In the genomic region with DNA sequence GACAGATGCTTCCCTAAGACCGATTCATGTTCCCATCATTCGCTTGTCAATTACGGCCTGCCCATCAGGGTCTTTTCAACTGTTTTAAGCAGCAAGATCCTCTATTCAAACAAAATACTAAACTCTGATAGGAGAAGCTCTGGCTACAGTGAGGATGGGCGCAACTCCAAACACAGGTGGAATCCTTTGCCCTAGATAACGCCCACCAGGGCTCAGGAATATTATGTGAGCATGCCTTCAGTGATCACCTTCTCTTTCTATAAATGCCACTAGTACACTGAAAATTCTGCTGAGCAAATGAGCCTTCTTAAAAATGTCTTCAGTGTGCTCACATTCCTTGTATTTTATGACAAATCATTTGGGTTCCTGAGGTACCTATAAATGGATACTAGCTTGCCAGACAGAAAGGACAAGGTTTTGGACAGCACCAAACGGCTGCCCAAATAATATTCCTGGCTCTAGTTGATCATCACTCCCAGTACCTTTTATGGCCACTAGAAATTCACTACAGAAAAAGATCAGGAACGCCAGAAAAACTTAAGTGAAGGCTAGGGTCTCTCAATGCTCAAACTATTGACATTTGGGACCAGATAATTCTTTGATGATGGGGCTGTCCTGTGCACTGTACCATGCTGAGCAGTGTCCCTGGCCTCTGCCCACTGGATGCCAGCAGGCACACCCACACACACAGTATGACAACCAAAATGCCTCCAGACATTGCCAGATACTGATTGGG, we compare ENCODE assay signal across 10 cellular contexts. TPM values are rescaled to one million over a fixed set of nuclear protein-coding genes. Genes with fewer than 3 reads are reported as not detected.
A peak's percentile ranks its signal among the peaks of the same experiment; 100 is the strongest.
DNase-seq lines count a peak whose midpoint lies in the region; ATAC-seq and TF ChIP-seq lines count a peak whose summit lies in the region.
"Had no signal": no experiment of that assay in that cellular context is flagged by ENCODE, and none has a peak within 500 bp of the region (broad histone marks: within the 10 kb centered on the region; RNA-seq: fewer than 3 reads in every experiment).

No MANE protein-coding gene starts in this region.

- DNase-seq in T-helper 1 cell (no peak), right cardiac atrium (peak in 1 of 3 donors; percentile 33), stomach (peak; percentile 19), NCI-H2171 treated with DMSO at 0.1 percent for 48 hours (lab: John Stamatoyannopoulos, UW) (no peak), GM19238 (ENCODE audit: insufficient read length, low spot score) (no peak)
- no peak for DNase-seq in activated CD4-positive, alpha-beta memory T cell treated with anti-CD3 and anti-CD28 coated beads, Interleukin-2, amount 10 ng/mL, durations not matched to agents 7 days and 5 days
- DNase-seq: ACHN, T1000 had no signal

- no peak for TF ChIP-seq EP300 in stomach (IDR thresholded peaks at IDR 0.05)

- H3K27ac Mint-ChIP-seq in T-helper 1 cell treated with Interleukin-12 subunit alpha and Interleukin-12 subunit beta and Interleukin-4 antibody, amounts not matched to agents 30 μg/mL and 1 μg/mL, for 36 hours: peak overlapping the region; percentile 80
- peak overlapping the region; percentile 80 for H3K27ac Mint-ChIP-seq in activated CD4-positive, alpha-beta memory T cell treated with anti-CD3 and anti-CD28 coated beads, Interleukin-2, amount 10 ng/mL, durations not matched to agents 7 days and 5 days

- H3K36me3 Mint-ChIP-seq in T-helper 1 cell treated with Interleukin-12 subunit alpha and Interleukin-12 subunit beta and Interleukin-4 antibody, amounts not matched to agents 30 μg/mL and 1 μg/mL, for 36 hours (ENCODE audit: low read depth): peaks cover 59% of the 10 kb centered on the region
- peaks cover 80% of the 10 kb centered on the region for H3K36me3 Mint-ChIP-seq in activated CD4-positive, alpha-beta memory T cell treated with anti-CD3 and anti-CD28 coated beads, Interleukin-2, amount 10 ng/mL, durations not matched to agents 7 days and 5 days (ENCODE audit: low read depth)

- no peaks in the 10 kb centered on the region for H3K9me3 Mint-ChIP-seq in T-helper 1 cell treated with Interleukin-12 subunit alpha and Interleukin-12 subunit beta and Interleukin-4 antibody, amounts not matched to agents 30 μg/mL and 1 μg/mL, for 36 hours
- no peaks in the 10 kb centered on the region for H3K9me3 Mint-ChIP-seq in activated CD4-positive, alpha-beta memory T cell treated with anti-CD3 and anti-CD28 coated beads, Interleukin-2, amount 10 ng/mL, durations not matched to agents 7 days and 5 days

- peaks cover 36 to 57% (median 47%) of the 10 kb centered on the region in 4 donors for H3K36me3 ChIP-seq in stomach

- peak overlapping the region; percentile 54 for H3K27ac ChIP-seq in right cardiac atrium (ENCODE audit: low read length)
- H3K27ac ChIP-seq in stomach: peak overlapping the region; percentile 59 to 100 (median 80)

- no peaks in the 10 kb centered on the region for H3K27me3 Mint-ChIP-seq in T-helper 1 cell treated with Interleukin-12 subunit alpha and Interleukin-12 subunit beta and Interleukin-4 antibody, amounts not matched to agents 30 μg/mL and 1 μg/mL, for 36 hours (ENCODE audit: low read depth)
- no peaks in the 10 kb centered on the region for H3K27me3 Mint-ChIP-seq in activated CD4-positive, alpha-beta memory T cell treated with anti-CD3 and anti-CD28 coated beads, Interleukin-2, amount 10 ng/mL, durations not matched to agents 7 days and 5 days

- peak in 3 of 7 experiments; percentile 14 to 21 (median 16) for TF ChIP-seq CTCF in stomach (IDR thresholded peaks at IDR 0.05)

- H3K4me1 ChIP-seq in right cardiac atrium (ENCODE audit: control insufficient read depth, insufficient read depth, low read length) (peaks cover 10% of the 10 kb centered on the region), stomach (peaks cover 45 to 88% (median 70%) of the 10 kb centered on the region in 4 donors)

- peak overlapping the region; percentile 72 for H3K4me3 Mint-ChIP-seq in T-helper 1 cell treated with Interleukin-12 subunit alpha and Interleukin-12 subunit beta and Interleukin-4 antibody, amounts not matched to agents 30 μg/mL and 1 μg/mL, for 36 hours
- H3K4me3 Mint-ChIP-seq in activated CD4-positive, alpha-beta memory T cell treated with anti-CD3 and anti-CD28 coated beads, Interleukin-2, amount 10 ng/mL, durations not matched to agents 7 days and 5 days: peak overlapping the region; percentile 78

- H3K4me1 Mint-ChIP-seq in T-helper 1 cell treated with Interleukin-12 subunit alpha and Interleukin-12 subunit beta and Interleukin-4 antibody, amounts not matched to agents 30 μg/mL and 1 μg/mL, for 36 hours (ENCODE audit: low read depth): peaks cover 78% of the 10 kb centered on the region
- H3K4me1 Mint-ChIP-seq in activated CD4-positive, alpha-beta memory T cell treated with anti-CD3 and anti-CD28 coated beads, Interleukin-2, amount 10 ng/mL, durations not matched to agents 7 days and 5 days: peaks cover 94% of the 10 kb centered on the region

- CTCF ChIA-PET in activated CD4-positive, alpha-beta memory T cell treated with anti-CD3 and anti-CD28 coated beads, Interleukin-2, amount 10 ng/mL, durations not matched to agents 7 days and 5 days (lab: Charles Lee): interaction anchor here (0.6 to 3.8 kb wide), 13 partner anchors 31 to 364 kb away, joined by 3 to 42 read pairs (median 3); no protein-coding TSS in a partner anchor

- no peak for ATAC-seq in right cardiac atrium
- no peak for ATAC-seq in HG02973 (IDR thresholded peaks at IDR 0.05; ENCODE audit: unreplicated experiment)

- no peak for TF ChIP-seq POLR2A in stomach (IDR thresholded peaks at IDR 0.05)

- H3K27me3 ChIP-seq in right cardiac atrium (ENCODE audit: control insufficient read depth, insufficient read depth): no peaks in the 10 kb centered on the region
- no peaks in the 10 kb centered on the region for H3K27me3 ChIP-seq in stomach

- 63% methylated on average over 7 of the region's 7 CpGs for WGBS in right cardiac atrium
- 39 to 60% (median 50%) methylated on average over 7 of the region's 7 CpGs for WGBS in stomach, 5 donors

- POLR2A ChIA-PET in activated CD4-positive, alpha-beta memory T cell treated with anti-CD3 and anti-CD28 coated beads, Interleukin-2, amount 10 ng/mL, durations not matched to agents 7 days and 5 days (lab: Charles Lee): interaction anchor here (1.3 to 4.7 kb wide), 12 partner anchors 13 to 359 kb away, joined by 4 to 43 read pairs (median 8); a partner anchor contains a TSS

- H3K9me3 ChIP-seq in right cardiac atrium (ENCODE audit: control insufficient read depth, low read length) (no peaks in the 10 kb centered on the region), stomach (no peaks in the 10 kb centered on the region)

- H3K4me3 ChIP-seq in right cardiac atrium (ENCODE audit: low read length) (no peak overlapping the region), stomach (peak overlapping the region in 2 of 4 donors; percentile 22 to 34)

- intact Hi-C loops in right cardiac atrium (cut with DNase I) (no loop called here), stomach (cut with DNase I; ENCODE audit: low total_unique reads) (no loop called here)

RNA-seq across cellular contexts. Expression of a gene that starts 13.1 kb away (rescaled TPM):
- total RNA-seq in activated CD4-positive, alpha-beta memory T cell treated with anti-CD3 and anti-CD28 coated beads, Interleukin-2, amount 10 ng/mL, durations not matched to agents 7 days and 5 days: 10 to 100 TPM; 89.5 to 90.4 TPM
- total RNA-seq in right cardiac atrium (10 to 100 TPM in 2 of 4 donors, 1 to 10 TPM in 2; 8.5 to 15.6 (median 11.6) TPM), stomach (10 to 100 TPM; 24.3 to 40.2 (median 31.7) TPM)
- polyA plus RNA-seq in right cardiac atrium (4.5 TPM), stomach (1 to 10 TPM; 6.3 to 9.6 (median 7.1) TPM)
